ENCODE assay signal across 22 cellular contexts in the genomic region with DNA sequence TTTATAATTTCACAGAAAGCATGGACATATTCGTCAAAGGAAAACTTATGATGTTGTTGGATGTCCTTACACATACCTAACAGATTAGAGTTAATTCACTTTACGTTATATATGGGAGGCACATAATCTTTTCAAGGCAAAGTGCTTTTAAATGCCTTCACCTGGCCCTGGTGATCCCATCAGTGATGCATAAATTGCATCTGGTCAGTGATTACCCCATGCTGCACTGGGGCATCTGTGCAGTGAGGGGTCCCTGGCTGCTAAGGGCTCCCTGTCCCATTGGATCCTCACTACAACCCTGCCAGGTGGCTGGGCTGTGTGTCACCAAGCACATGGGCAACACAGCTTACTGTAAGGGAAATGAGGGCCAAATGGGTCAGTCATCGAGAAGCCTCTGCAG.
DNase-seq lines count a peak whose midpoint lies in the region; ATAC-seq and TF ChIP-seq lines count a peak whose summit lies in the region.
"Had no signal": no experiment of that assay in that cellular context is flagged by ENCODE, and none has a peak within 500 bp of the region (broad histone marks: within the 10 kb centered on the region; RNA-seq: fewer than 3 reads in every experiment).

No MANE protein-coding gene starts in this region.

- H3K27me3 Mint-ChIP-seq in activated CD4-positive, alpha-beta T cell treated with anti-CD3 and anti-CD28 coated beads, Interleukin-2, amount 10 ng/mL, durations not matched to agents 24 days and 14 days, result no peaks in the 10 kb centered on the region
- H3K27me3 Mint-ChIP-seq in neural progenitor cell (ENCODE audit: insufficient read depth, low read depth) (peaks cover 16% of the 10 kb centered on the region), Calu3 (ENCODE audit: unreplicated experiment) (peaks cover 96% of the 10 kb centered on the region)
- H3K27me3 Mint-ChIP-seq in activated T-cell treated with anti-CD3 and anti-CD28 coated beads, Interleukin-2, amount 50 U/mL, for 24 hours, result peaks cover 11% of the 10 kb centered on the region

- peak; percentile 44 for DNase-seq in activated CD4-positive, alpha-beta T cell treated with anti-CD3 and anti-CD28 coated beads, Interleukin-2, amount 10 ng/mL, durations not matched to agents 24 days and 14 days
- no peak for DNase-seq in activated CD4-positive, alpha-beta T cell treated with anti-CD3 and anti-CD28 coated beads for 4 hours
- DNase-seq in neural progenitor cell (ENCODE audit: low spot score), result no peak
- no peak for DNase-seq in stimulated activated CD4-positive, alpha-beta T cell treated with anti-CD3 and anti-CD28 coated beads, Interleukin-4, amount 100 ng/mL, for 24 hours
- DNase-seq in Calu3, result no peak
- DNase-seq in activated T-cell treated with anti-CD3 and anti-CD28 coated beads, Interleukin-2, amount 50 U/mL, for 24 hours, result no peak
- DNase-seq: ACHN; AML-193; C1 segment of cervical spinal cord; CD8-positive, alpha-beta memory T cell; DMS53; GDM1; Karpas-422; MV-4-11; NCI-H1105 treated with DMSO at 0.1 percent for 48 hours; NCI-H2029 treated with DMSO at 0.1 percent for 48 hours; NCI-H524 treated with DMSO at 0.1 percent for 48 hours; Right ventricle myocardium superior had no signal

- H3K9me3 Mint-ChIP-seq in activated CD4-positive, alpha-beta T cell treated with anti-CD3 and anti-CD28 coated beads, Interleukin-2, amount 10 ng/mL, durations not matched to agents 24 days and 14 days, result no peaks in the 10 kb centered on the region
- H3K9me3 Mint-ChIP-seq in neural progenitor cell (peaks cover 2% of the 10 kb centered on the region), Calu3 (ENCODE audit: low read depth, unreplicated experiment) (no peaks in the 10 kb centered on the region)
- H3K9me3 Mint-ChIP-seq in activated T-cell treated with anti-CD3 and anti-CD28 coated beads, Interleukin-2, amount 50 U/mL, for 24 hours, result no peaks in the 10 kb centered on the region
- H3K9me3 Mint-ChIP-seq: IgD-negative memory B cell had no signal

- H2AFZ ChIP-seq in neural progenitor cell (replicated peaks), result no peak overlapping the region

- no peak overlapping the region for H3K4me3 ChIP-seq in neural progenitor cell

- CTCF ChIA-PET in Calu3 (lab: Charles Lee), result interaction anchor here (0.7 to 0.8 kb wide), 2 partner anchors 16 to 34 kb away, joined by 3 to 5 read pairs; no protein-coding TSS in a partner anchor

- no peaks in the 10 kb centered on the region for H3K27me3 ChIP-seq in neural progenitor cell

- no peak overlapping the region for H3K9ac ChIP-seq in neural progenitor cell

- ATAC-seq in SK-N-SH treated with all-trans-retinoic acid at 6 μM for 48 hours (no peak), GM19023 (IDR thresholded peaks at IDR 0.05; ENCODE audit: unreplicated experiment) (no peak)

- BruUV-seq in Calu3 (replicated peaks; lab: Mats Ljungman, UMichigan), result no TSS peak

- H3K79me2 ChIP-seq in neural progenitor cell (ENCODE audit: low read depth), result no peaks in the 10 kb centered on the region

- H3K4me2 ChIP-seq in neural progenitor cell, result no peak overlapping the region

- no peaks in the 10 kb centered on the region for H3K36me3 Mint-ChIP-seq in activated CD4-positive, alpha-beta T cell treated with anti-CD3 and anti-CD28 coated beads, Interleukin-2, amount 10 ng/mL, durations not matched to agents 24 days and 14 days (ENCODE audit: low read depth)
- H3K36me3 Mint-ChIP-seq in neural progenitor cell, result peaks cover 2% of the 10 kb centered on the region
- H3K36me3 Mint-ChIP-seq in Calu3 (ENCODE audit: insufficient read depth, unreplicated experiment), result no peaks in the 10 kb centered on the region
- no peaks in the 10 kb centered on the region for H3K36me3 Mint-ChIP-seq in activated T-cell treated with anti-CD3 and anti-CD28 coated beads, Interleukin-2, amount 50 U/mL, for 24 hours (ENCODE audit: low read depth)
- H3K36me3 Mint-ChIP-seq: CD8-positive, alpha-beta memory T cell; IgD-negative memory B cell had no signal

- H3K36me3 ChIP-seq in neural progenitor cell, result no peaks in the 10 kb centered on the region

- H3K4me1 Mint-ChIP-seq in activated CD4-positive, alpha-beta T cell treated with anti-CD3 and anti-CD28 coated beads, Interleukin-2, amount 10 ng/mL, durations not matched to agents 24 days and 14 days, result no peaks in the 10 kb centered on the region
- H3K4me1 Mint-ChIP-seq in neural progenitor cell, result peaks cover 67% of the 10 kb centered on the region
- no peaks in the 10 kb centered on the region for H3K4me1 Mint-ChIP-seq in Calu3 (ENCODE audit: low read depth, unreplicated experiment)
- H3K4me1 Mint-ChIP-seq in activated T-cell treated with anti-CD3 and anti-CD28 coated beads, Interleukin-2, amount 50 U/mL, for 24 hours (ENCODE audit: low read depth), result no peaks in the 10 kb centered on the region
- H3K4me1 Mint-ChIP-seq: CD8-positive, alpha-beta memory T cell; IgD-negative memory B cell had no signal

- H3K27ac ChIP-seq in neural progenitor cell, result no peak overlapping the region
- H3K27ac ChIP-seq: 22Rv1 had no signal

- H3K4me3 Mint-ChIP-seq in activated CD4-positive, alpha-beta T cell treated with anti-CD3 and anti-CD28 coated beads, Interleukin-2, amount 10 ng/mL, durations not matched to agents 24 days and 14 days, result no peak overlapping the region
- H3K4me3 Mint-ChIP-seq in neural progenitor cell, result no peak overlapping the region
- no peak overlapping the region for H3K4me3 Mint-ChIP-seq in Calu3 (ENCODE audit: low read depth, unreplicated experiment)
- H3K4me3 Mint-ChIP-seq in activated T-cell treated with anti-CD3 and anti-CD28 coated beads, Interleukin-2, amount 50 U/mL, for 24 hours, result no peak overlapping the region
- H3K4me3 Mint-ChIP-seq: CD8-positive, alpha-beta memory T cell; IgD-negative memory B cell had no signal

- no peaks in the 10 kb centered on the region for H4K20me1 ChIP-seq in neural progenitor cell (ENCODE audit: low read depth)

- intact Hi-C loops in activated CD4-positive, alpha-beta T cell treated with anti-CD3 and anti-CD28 coated beads, Interleukin-2, amount 10 ng/mL, durations not matched to agents 24 days and 14 days (cut with micrococcal nuclease), result no loop called here
- intact Hi-C loops in Calu3 (cut with micrococcal nuclease; ENCODE audit: unreplicated experiment), result no loop called here

- peaks cover 15% of the 10 kb centered on the region for H3F3A ChIP-seq in neural progenitor cell (ENCODE audit: low read depth)

- H3K9me3 ChIP-seq in neural progenitor cell (ENCODE audit: low read depth), result no peaks in the 10 kb centered on the region

- TF ChIP-seq CTCF in neural progenitor cell (IDR thresholded peaks at IDR 0.05), result no peak
- no peak for TF ChIP-seq CTCF in Calu3 (IDR thresholded peaks at IDR 0.05; ENCODE audit: unreplicated experiment)

- H3K4me1 ChIP-seq in neural progenitor cell, result peaks cover 22% of the 10 kb centered on the region

- no peak overlapping the region for H3K27ac Mint-ChIP-seq in activated CD4-positive, alpha-beta T cell treated with anti-CD3 and anti-CD28 coated beads, Interleukin-2, amount 10 ng/mL, durations not matched to agents 24 days and 14 days
- peak overlapping the region; percentile 69 for H3K27ac Mint-ChIP-seq in neural progenitor cell
- H3K27ac Mint-ChIP-seq in Calu3 (ENCODE audit: unreplicated experiment), result no peak overlapping the region
- no peak overlapping the region for H3K27ac Mint-ChIP-seq in activated T-cell treated with anti-CD3 and anti-CD28 coated beads, Interleukin-2, amount 50 U/mL, for 24 hours
- H3K27ac Mint-ChIP-seq: IgD-negative memory B cell had no signal

TF ChIP-seq in SK-N-SH treated with all-trans-retinoic acid at 6 μM for 48 hours, 23 proteins besides CTCF, POLR2A, EP300 and RAD21 (continues in another document):
- TF ChIP-seq CREB5 (CRISPR knock-in tag; IDR thresholded peaks at IDR 0.05; ENCODE audit: low read depth), result no peak
- TF ChIP-seq ZNF8 (CRISPR knock-in tag; IDR thresholded peaks at IDR 0.05), result no peak
- peak; percentile 40; the same call in 1 of the 2 replicates for TF ChIP-seq TCF4 (CRISPR knock-in tag; IDR thresholded peaks at IDR 0.05; ENCODE audit: borderline replicate concordance)
- no peak for TF ChIP-seq ZFP3 (CRISPR knock-in tag; IDR thresholded peaks at IDR 0.05)
- no peak for TF ChIP-seq ZC3H10 (CRISPR knock-in tag; IDR thresholded peaks at IDR 0.05)
- no peak for TF ChIP-seq CSRNP3 (CRISPR knock-in tag; IDR thresholded peaks at IDR 0.05)
